Comparison of ENCODE assay signal across 8 cellular contexts in genomic region chr15:78000089-78000926, GRCh38.
DNase-seq lines count a peak whose midpoint lies in the region; TF ChIP-seq lines count a peak whose summit lies in the region.

No MANE protein-coding gene starts in this region.

- no peaks in the 10 kb centered on the region for H3K79me2 ChIP-seq in neural progenitor cell (ENCODE audit: low read depth)

- H3K4me3 Mint-ChIP-seq in neural progenitor cell, result no peak overlapping the region

- peaks cover 14% of the 10 kb centered on the region for H3K4me1 Mint-ChIP-seq in neural progenitor cell

- no peak overlapping the region for H3K9ac ChIP-seq in neural progenitor cell

- H3K27ac ChIP-seq in C4-2B, result no peak overlapping the region
- H3K27ac ChIP-seq in esophagus squamous epithelium, result no peak overlapping the region
- H3K27ac ChIP-seq in neural progenitor cell, result no peak overlapping the region
- H3K27ac ChIP-seq in thyroid gland, result no peak overlapping the region

- 61 to 73% methylated on average over 5 of the region's 24 CpGs for WGBS in esophagus squamous epithelium, 2 donors
- 69 to 73% methylated on average over 17 to 20 of the region's 24 CpGs for WGBS in thyroid gland, 2 donors

- intact Hi-C loops in esophagus squamous epithelium (cut with DNase I), result no loop called here
- intact Hi-C loops in thyroid gland (cut with DNase I), result no loop called here

- no peaks in the 10 kb centered on the region for H3K27me3 ChIP-seq in esophagus squamous epithelium
- no peaks in the 10 kb centered on the region for H3K27me3 ChIP-seq in neural progenitor cell
- no peaks in the 10 kb centered on the region for H3K27me3 ChIP-seq in thyroid gland

- no peak overlapping the region for H3K27ac Mint-ChIP-seq in neural progenitor cell

- H2AFZ ChIP-seq in neural progenitor cell (replicated peaks), result no peak overlapping the region

- peak; percentile 61 for DNase-seq in GM20000 (ENCODE audit: low spot score)
- DNase-seq in NCI-H524 treated with DMSO at 0.1 percent for 48 hours (lab: John Stamatoyannopoulos, UW), result peak; percentile 59
- peak; percentile 49 for DNase-seq in activated CD8-positive, alpha-beta memory T cell treated with anti-CD3 and anti-CD28 coated beads, Interleukin-2, amount 50 U/mL, for 1 hour (ENCODE audit: extremely low read depth)
- peak; percentile 24 for DNase-seq in esophagus squamous epithelium (lab: John Stamatoyannopoulos, UW)
- DNase-seq in neural progenitor cell (ENCODE audit: low spot score), result peak; percentile 97
- peak; percentile 73 for DNase-seq in thyroid gland
- DNase-seq in NCI-H510A treated with DMSO at 0.1 percent for 48 hours (lab: John Stamatoyannopoulos, UW), result no peak

- H3K9me3 ChIP-seq in esophagus squamous epithelium (no peaks in the 10 kb centered on the region), neural progenitor cell (ENCODE audit: low read depth) (no peaks in the 10 kb centered on the region), thyroid gland (no peaks in the 10 kb centered on the region)

- H3K4me1 ChIP-seq in esophagus squamous epithelium (peaks cover under 1 to 46% (median 26%) of the 10 kb centered on the region in 3 donors), neural progenitor cell (peaks cover 6% of the 10 kb centered on the region), thyroid gland (peaks cover 10 to 15% of the 10 kb centered on the region in 2 donors)

- H3K4me3 ChIP-seq in esophagus squamous epithelium, result no peak overlapping the region
- H3K4me3 ChIP-seq in neural progenitor cell, result no peak overlapping the region
- H3K4me3 ChIP-seq in thyroid gland (replicated peaks in 1 of 3), result no peak overlapping the region

- no peaks in the 10 kb centered on the region for H3K27me3 Mint-ChIP-seq in neural progenitor cell (ENCODE audit: insufficient read depth, low read depth)

- H3K36me3 ChIP-seq in esophagus squamous epithelium (peaks cover 0 to 85% (median 29%) of the 10 kb centered on the region in 3 donors), neural progenitor cell (no peaks in the 10 kb centered on the region), thyroid gland (peaks cover 21 to 28% of the 10 kb centered on the region in 2 donors)

- peak; percentile 84 for TF ChIP-seq CTCF in C4-2B (conservative IDR thresholded peaks at IDR 0.05)
- TF ChIP-seq CTCF in GM20000 (IDR thresholded peaks at IDR 0.05; ENCODE audit: extremely low read depth, missing control alignments), result peak; percentile 58
- peak in 5 of 6 experiments; percentile 38 to 87 (median 71) for TF ChIP-seq CTCF in esophagus squamous epithelium (IDR thresholded peaks at IDR 0.05)
- TF ChIP-seq CTCF in neural progenitor cell (IDR thresholded peaks at IDR 0.05), result peak; percentile 89
- peak in 5 of 6 experiments; percentile 27 to 66 (median 49) for TF ChIP-seq CTCF in thyroid gland (IDR thresholded peaks at IDR 0.05)

- H3K9me3 Mint-ChIP-seq in neural progenitor cell, result no peaks in the 10 kb centered on the region

- H4K20me1 ChIP-seq in neural progenitor cell (ENCODE audit: low read depth), result peaks cover 10% of the 10 kb centered on the region

- peaks cover 8% of the 10 kb centered on the region for H3K36me3 Mint-ChIP-seq in neural progenitor cell

- no peak overlapping the region for H3K4me2 ChIP-seq in neural progenitor cell

- TF ChIP-seq POLR2A in esophagus squamous epithelium (IDR thresholded peaks at IDR 0.05) (no peak), thyroid gland (IDR thresholded peaks at IDR 0.05) (no peak)

- no peaks in the 10 kb centered on the region for H3F3A ChIP-seq in neural progenitor cell (ENCODE audit: low read depth)
